In the genomic region with DNA sequence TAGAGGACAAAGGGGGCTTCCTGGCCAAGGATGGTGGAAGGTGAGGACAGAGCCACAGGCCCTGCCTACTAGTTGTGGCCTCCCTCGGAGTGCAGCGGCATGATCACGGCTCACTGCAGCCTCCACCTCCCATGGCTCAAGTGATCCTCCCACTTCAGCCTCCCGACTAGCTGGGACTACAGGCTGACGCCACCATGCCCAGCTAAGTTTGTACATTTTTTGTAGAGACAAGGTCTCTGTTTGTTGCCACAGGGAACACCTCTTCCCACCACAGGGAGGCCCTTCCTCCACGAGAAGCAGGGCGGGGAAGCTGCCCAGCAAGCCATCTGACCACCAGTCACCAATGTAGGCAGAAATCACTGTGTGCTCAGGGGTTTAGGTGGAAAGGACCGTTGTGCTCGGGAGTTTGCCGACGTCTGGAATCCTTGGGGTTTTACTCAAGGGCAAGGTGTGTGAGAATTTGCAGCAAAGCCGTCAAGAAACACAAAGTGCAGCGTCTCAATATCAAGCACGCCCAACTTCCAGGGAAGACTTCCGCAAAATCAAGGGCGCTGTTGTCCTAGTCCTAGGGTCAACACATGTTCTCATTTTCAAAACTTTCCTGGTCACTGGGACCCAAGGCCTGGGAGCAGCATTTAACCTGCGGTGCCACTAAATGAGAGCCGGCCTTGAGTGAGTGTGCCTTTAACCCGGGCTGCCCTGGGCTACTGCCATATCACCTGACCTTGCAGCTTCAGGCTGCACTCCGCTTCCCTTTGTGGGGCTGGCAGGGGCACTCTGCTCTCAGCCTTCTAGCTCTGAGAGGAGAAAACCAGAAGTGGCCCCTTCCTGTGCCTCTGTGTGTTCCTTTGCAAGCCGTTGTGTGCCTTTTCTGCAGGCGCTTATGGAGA, we compare ENCODE assay signal across 12 cellular contexts.
DNase-seq lines count a peak whose midpoint lies in the region; ATAC-seq and TF ChIP-seq lines count a peak whose summit lies in the region.
"Had no signal": no experiment of that assay in that cellular context is flagged by ENCODE, and none has a peak within 500 bp of the region (broad histone marks: within the 10 kb centered on the region; RNA-seq: fewer than 3 reads in every experiment).

No MANE protein-coding gene starts in this region.

- peaks cover 7 to 13% of the 10 kb centered on the region in 2 donors for H3K4me1 Mint-ChIP-seq in effector memory CD8-positive, alpha-beta T cell (ENCODE audit: low read depth in 2 of 2)
- peaks cover 44 to 66% (median 60%) of the 10 kb centered on the region in 3 donors for H3K4me1 Mint-ChIP-seq in naive B cell

- H3K9me3 ChIP-seq in MG63 = no peaks in the 10 kb centered on the region

- H3K36me3 ChIP-seq in GM06990 (ENCODE audit: control insufficient read depth, insufficient read depth, low read length) (no peaks in the 10 kb centered on the region), brain microvascular endothelial cell (replicated peaks) (no peaks in the 10 kb centered on the region), MG63 (no peaks in the 10 kb centered on the region)

- ATAC-seq in effector memory CD8-positive, alpha-beta T cell (replicated peaks) = peak; percentile 31
- peak; percentile 70 to 74 for ATAC-seq in naive B cell (ENCODE audit: low read depth in 2 of 2)

- TF ChIP-seq CTCF in GM06990 (IDR thresholded peaks at IDR 0.05; ENCODE audit: insufficient read depth, low read length, poor library complexity, severe bottlenecking) (no peak), HL-60 (IDR thresholded peaks at IDR 0.05; ENCODE audit: insufficient read depth, low read length) (no peak), brain microvascular endothelial cell (IDR thresholded peaks at IDR 0.05; ENCODE audit: low read depth, low read length, missing control alignments) (no peak)

- no peaks in the 10 kb centered on the region for H3K9me3 Mint-ChIP-seq in effector memory CD8-positive, alpha-beta T cell
- no peaks in the 10 kb centered on the region for H3K9me3 Mint-ChIP-seq in naive B cell
- H3K9me3 Mint-ChIP-seq: stimulated activated naive CD8-positive, alpha-beta T cell treated with anti-CD3 and anti-CD28 coated beads, Interleukin-15, Interleukin-2, amounts not matched to agents 100 ng/mL and 50 ng/mL, for 24 hours had no signal

- no peak overlapping the region for H3K4me3 Mint-ChIP-seq in effector memory CD8-positive, alpha-beta T cell
- H3K4me3 Mint-ChIP-seq in naive B cell = peak overlapping the region; percentile 5 to 81 (median 52)
- H3K4me3 Mint-ChIP-seq: stimulated activated naive CD8-positive, alpha-beta T cell treated with anti-CD3 and anti-CD28 coated beads, Interleukin-15, Interleukin-2, amounts not matched to agents 100 ng/mL and 50 ng/mL, for 24 hours had no signal

- no peak overlapping the region for H3K27ac Mint-ChIP-seq in effector memory CD8-positive, alpha-beta T cell
- peak overlapping the region in 5 of 6 donors; percentile 41 to 91 (median 57) for H3K27ac Mint-ChIP-seq in naive B cell
- H3K27ac Mint-ChIP-seq: stimulated activated naive CD8-positive, alpha-beta T cell treated with anti-CD3 and anti-CD28 coated beads, Interleukin-15, Interleukin-2, amounts not matched to agents 100 ng/mL and 50 ng/mL, for 24 hours had no signal

- DNase-seq in GM06990 (ENCODE audit: extremely low read depth, insufficient read length) (peak; percentile 67), HL-60 (ENCODE audit: low read depth in 1 of 2, low spot score in 1 of 2) (peak; percentile 70 to 81), naive B cell (peak; percentile 42), brain microvascular endothelial cell (no peak), NK-92 (lab: John Stamatoyannopoulos, UW; ENCODE audit: unreplicated experiment) (no peak), MG63 (no peak)
- no peak for DNase-seq in effector memory CD8-positive, alpha-beta T cell
- no peak for DNase-seq in stimulated activated CD4-positive, alpha-beta T cell treated with anti-CD3 and anti-CD28 coated beads, Interleukin-15, amount 100 ng/mL, for 24 hours
- DNase-seq: mammary epithelial cell; NCI-H187 treated with DMSO at 0.1 percent for 48 hours; stimulated activated CD4-positive, alpha-beta T cell treated with anti-CD3 and anti-CD28 coated beads, Interleukin-12 subunit alpha, Interleukin-12 subunit beta, amount 100 ng/mL, for 4 hours had no signal

- peaks cover under 1% of the 10 kb centered on the region for H3K36me3 Mint-ChIP-seq in effector memory CD8-positive, alpha-beta T cell (ENCODE audit: insufficient read depth)
- no peaks in the 10 kb centered on the region for H3K36me3 Mint-ChIP-seq in naive B cell

- in situ Hi-C loops in brain microvascular endothelial cell (cut with HindIII; ENCODE audit: low pct_ligation_motif_present, low sequenced_read_pairs) = no loop called here

- H3K27me3 Mint-ChIP-seq in effector memory CD8-positive, alpha-beta T cell = no peaks in the 10 kb centered on the region
- peaks cover 0 to 8% (median 5%) of the 10 kb centered on the region in 3 donors for H3K27me3 Mint-ChIP-seq in naive B cell

- no peak overlapping the region for H3K4me3 ChIP-seq in GM06990 (replicated peaks; ENCODE audit: low read depth, low read length)
- no peak overlapping the region for H3K4me3 ChIP-seq in HL-60 (replicated peaks; ENCODE audit: insufficient read depth, low read length)
- H3K4me3 ChIP-seq in brain microvascular endothelial cell (ENCODE audit: low read depth, low read length) = no peak overlapping the region
- no peak overlapping the region for H3K4me3 ChIP-seq in MG63

- H3K27me3 ChIP-seq in GM06990 (replicated peaks; ENCODE audit: control insufficient read depth, insufficient read depth, low read length) (no peaks in the 10 kb centered on the region), HL-60 (ENCODE audit: insufficient read depth, poor library complexity, severe bottlenecking) (peaks cover 3% of the 10 kb centered on the region), brain microvascular endothelial cell (replicated peaks) (no peaks in the 10 kb centered on the region), MG63 (no peaks in the 10 kb centered on the region)

- H3K27ac ChIP-seq in HL-60 (replicated peaks) (peak overlapping the region; percentile 64), brain microvascular endothelial cell (no peak overlapping the region)

Comparison
In these comparisons a context has a peak if more than half of its experiments do, and no peak if none do; other contexts are left out.
1. DNase-seq: peak in GM06990 (single experiment), HL-60 (2 of 2) and naive B cell (single experiment); none in effector memory CD8-positive, alpha-beta T cell (0 of 3), brain microvascular endothelial cell (single experiment), stimulated activated CD4-positive, alpha-beta T cell treated with anti-CD3 and anti-CD28 coated beads, Interleukin-15, amount 100 ng/mL, for 24 hours (single experiment), NK-92 (single experiment) and MG63 (single experiment).
2. H3K27ac Mint-ChIP-seq: peak in naive B cell (5 of 6); none in effector memory CD8-positive, alpha-beta T cell (0 of 2).
3. H3K4me3 Mint-ChIP-seq: peak in naive B cell (8 of 8); none in effector memory CD8-positive, alpha-beta T cell (0 of 2).